Comparison of ENCODE assay signal across 7 cellular contexts in the genomic region with DNA sequence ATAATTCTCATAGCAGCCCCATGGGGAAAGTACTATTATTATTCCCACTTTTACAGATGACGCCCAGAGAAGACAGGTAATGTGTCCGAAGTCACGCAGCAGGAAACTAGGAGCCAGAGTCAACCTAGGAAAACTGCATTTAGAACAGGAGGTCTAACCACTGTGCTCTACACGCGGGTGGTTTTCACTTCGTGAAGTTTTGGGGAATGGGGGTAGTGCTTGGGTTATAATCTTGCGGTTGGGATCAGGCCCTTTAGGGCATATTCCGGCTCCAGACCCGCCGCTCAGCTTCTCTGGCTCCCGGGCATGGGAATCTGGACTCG. TPM values are rescaled to one million over a fixed set of nuclear protein-coding genes. Genes with fewer than 3 reads are reported as not detected.
A peak's percentile ranks its signal among the peaks of the same experiment; 100 is the strongest.
DNase-seq lines count a peak whose midpoint lies in the region; ATAC-seq and TF ChIP-seq lines count a peak whose summit lies in the region.

No MANE protein-coding gene starts in this region.

- POLR2A ChIA-PET in activated CD8-positive, alpha-beta T cell treated with anti-CD3 and anti-CD28 coated beads for 36 hours (lab: Charles Lee) = interaction anchor here (1.2 kb wide), 1 partner anchor 659 kb away, joined by 3 read pairs; no protein-coding TSS in a partner anchor

- H3K4me3 ChIP-seq in HAP-1 (peak overlapping the region; percentile 65), iPS-18a (ENCODE audit: low read length) (peak overlapping the region; percentile 97)

- no peak overlapping the region for H3K27ac Mint-ChIP-seq in activated CD8-positive, alpha-beta T cell treated with anti-CD3 and anti-CD28 coated beads for 36 hours
- H3K27ac Mint-ChIP-seq in stimulated activated naive CD8-positive, alpha-beta T cell treated with anti-CD3 and anti-CD28 coated beads, Interleukin-15, amount 100 ng/mL, for 72 hours = peak overlapping the region in 1 of 2 donors; percentile 68

- H3K4me1 ChIP-seq in HAP-1 = peaks cover 73% of the 10 kb centered on the region
- peaks cover 45% of the 10 kb centered on the region for H3K4me1 ChIP-seq in iPS-18a (ENCODE audit: control insufficient read depth, low read depth, low read length)

- DNase-seq in HAP-1 (ENCODE audit: low spot score in 2 of 2) (no peak), KBM-7 (no peak), NCI-H2029 (lab: John Stamatoyannopoulos, UW) (no peak)
- DNase-seq in activated CD8-positive, alpha-beta T cell treated with anti-CD3 and anti-CD28 coated beads for 36 hours = no peak
- no peak for DNase-seq in stimulated activated naive CD8-positive, alpha-beta T cell treated with anti-CD3 and anti-CD28 coated beads, Interleukin-15, amount 100 ng/mL, for 72 hours

- H3K9ac ChIP-seq in iPS-18a (ENCODE audit: low read length) = peak overlapping the region; percentile 30

- H3K27me3 ChIP-seq in HAP-1 (ENCODE audit: low read depth) (no peaks in the 10 kb centered on the region), iPS-18a (ENCODE audit: control insufficient read depth, insufficient read depth, low read length) (no peaks in the 10 kb centered on the region)

- peaks cover 37% of the 10 kb centered on the region for H3K36me3 ChIP-seq in HAP-1 (replicated peaks)
- H3K36me3 ChIP-seq in iPS-18a (ENCODE audit: control insufficient read depth, low read depth, low read length) = peaks cover 61% of the 10 kb centered on the region

- CTCF ChIA-PET in activated CD8-positive, alpha-beta T cell treated with anti-CD3 and anti-CD28 coated beads for 36 hours (lab: Charles Lee) = interaction anchor here (0.8 to 6.7 kb wide), 63 partner anchors 8 to 549 kb away, joined by 3 to 123 read pairs (median 4); a partner anchor contains a TSS

- no peak for ATAC-seq in activated CD8-positive, alpha-beta T cell treated with anti-CD3 and anti-CD28 coated beads for 36 hours
- ATAC-seq in stimulated activated naive CD8-positive, alpha-beta T cell treated with anti-CD3 and anti-CD28 coated beads, Interleukin-15, amount 100 ng/mL, for 72 hours = no peak
- no peak for ATAC-seq in HG02610 (IDR thresholded peaks at IDR 0.05; ENCODE audit: unreplicated experiment)

- H3K27ac ChIP-seq in iPS-18a (ENCODE audit: low read length) = no peak overlapping the region

- peaks cover 10% of the 10 kb centered on the region for H3K4me1 Mint-ChIP-seq in activated CD8-positive, alpha-beta T cell treated with anti-CD3 and anti-CD28 coated beads for 36 hours (ENCODE audit: low read depth)
- peaks cover 39% of the 10 kb centered on the region for H3K4me1 Mint-ChIP-seq in stimulated activated naive CD8-positive, alpha-beta T cell treated with anti-CD3 and anti-CD28 coated beads, Interleukin-15, amount 100 ng/mL, for 72 hours

- H3K4me3 Mint-ChIP-seq in activated CD8-positive, alpha-beta T cell treated with anti-CD3 and anti-CD28 coated beads for 36 hours = peak overlapping the region; percentile 90
- peak overlapping the region; percentile 97 to 98 for H3K4me3 Mint-ChIP-seq in stimulated activated naive CD8-positive, alpha-beta T cell treated with anti-CD3 and anti-CD28 coated beads, Interleukin-15, amount 100 ng/mL, for 72 hours

- H3K9me3 ChIP-seq in HAP-1 (no peaks in the 10 kb centered on the region), iPS-18a (ENCODE audit: control insufficient read depth, low read depth, low read length) (no peaks in the 10 kb centered on the region)

- in situ Hi-C loops in HAP-1 (cut with MboI; ENCODE audit: low sequenced_read_pairs) (no loop called here), KBM-7 (cut with MboI; ENCODE audit: low pct_unique_long_range_greater_than_20kb, low sequenced_read_pairs) (no loop called here)

- H3K27me3 Mint-ChIP-seq in activated CD8-positive, alpha-beta T cell treated with anti-CD3 and anti-CD28 coated beads for 36 hours = peaks cover 40% of the 10 kb centered on the region
- peaks cover 52% of the 10 kb centered on the region for H3K27me3 Mint-ChIP-seq in stimulated activated naive CD8-positive, alpha-beta T cell treated with anti-CD3 and anti-CD28 coated beads, Interleukin-15, amount 100 ng/mL, for 72 hours

- no peaks in the 10 kb centered on the region for H3K36me3 Mint-ChIP-seq in activated CD8-positive, alpha-beta T cell treated with anti-CD3 and anti-CD28 coated beads for 36 hours (ENCODE audit: low read depth)

- no peaks in the 10 kb centered on the region for H3K9me3 Mint-ChIP-seq in activated CD8-positive, alpha-beta T cell treated with anti-CD3 and anti-CD28 coated beads for 36 hours
- no peaks in the 10 kb centered on the region for H3K9me3 Mint-ChIP-seq in stimulated activated naive CD8-positive, alpha-beta T cell treated with anti-CD3 and anti-CD28 coated beads, Interleukin-15, amount 100 ng/mL, for 72 hours

- TF ChIP-seq CTCF in activated CD8-positive, alpha-beta T cell treated with anti-CD3 and anti-CD28 coated beads for 36 hours (IDR thresholded peaks at IDR 0.05) = no peak

- intact Hi-C loops in activated CD8-positive, alpha-beta T cell treated with anti-CD3 and anti-CD28 coated beads for 36 hours (cut with micrococcal nuclease) = loop anchor here (5.0 kb wide), 2 partner anchors 45 to 355 kb away; no protein-coding TSS in a partner anchor

RNA-seq across cellular contexts. Expression of a gene that starts 5.2 kb away (rescaled TPM):
- total RNA-seq in activated CD8-positive, alpha-beta T cell treated with anti-CD3 and anti-CD28 coated beads for 36 hours = 1 to 10 TPM; 6.0 to 6.3 TPM
